Comparison of ENCODE assay signal across 8 cellular contexts in the genomic region with DNA sequence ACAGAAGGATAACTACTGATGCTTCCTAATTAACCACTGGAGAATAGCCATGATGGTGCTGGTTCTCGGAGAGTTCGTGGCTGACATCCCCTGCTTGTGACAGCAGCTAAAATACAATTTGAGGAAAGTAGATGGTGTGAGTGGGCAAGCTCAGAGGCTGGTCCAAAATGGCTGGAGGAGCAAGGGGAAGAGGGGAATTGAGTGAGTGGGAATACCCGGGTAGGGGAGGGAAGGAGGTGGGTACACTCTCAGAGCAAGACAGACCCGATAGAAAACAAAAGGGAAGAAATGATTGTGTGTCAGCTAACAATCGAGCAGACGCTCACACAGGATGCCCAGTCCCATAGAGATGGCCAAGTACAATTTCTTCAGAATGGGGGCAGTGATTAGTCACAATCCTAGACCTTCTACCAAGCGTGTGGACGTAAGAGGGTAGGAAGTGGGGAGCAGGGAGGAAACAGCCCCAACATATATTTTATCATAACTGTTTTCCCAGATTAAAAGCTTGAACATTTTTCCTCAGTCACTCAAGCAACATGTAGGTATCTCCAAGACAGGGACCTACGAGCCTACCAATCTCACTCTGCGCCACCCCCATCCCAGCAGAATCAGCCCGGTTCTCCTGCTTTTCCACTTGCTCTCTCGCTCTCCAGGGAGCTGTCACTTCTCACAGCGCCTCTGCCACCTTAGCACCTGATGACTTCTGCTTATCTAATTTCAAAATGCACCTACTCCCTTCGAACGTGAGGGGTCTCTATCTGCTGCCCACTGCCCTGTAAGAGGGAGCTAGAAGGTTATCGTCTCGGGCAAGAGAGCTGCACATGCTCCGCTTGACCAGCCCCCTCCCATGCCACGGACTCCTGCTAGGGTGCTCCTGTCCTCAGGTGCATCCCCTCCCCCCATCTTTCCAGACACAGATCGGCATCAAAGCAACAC. TPM values are rescaled to one million over a fixed set of nuclear protein-coding genes. Genes with fewer than 3 reads are reported as not detected.
A peak's percentile ranks its signal among the peaks of the same experiment; 100 is the strongest.
DNase-seq lines count a peak whose midpoint lies in the region; TF ChIP-seq lines count a peak whose summit lies in the region.

No MANE protein-coding gene starts in this region.

- DNase-seq in AG04449 (ENCODE audit: low read depth, low spot score) (no peak), H7 (peak; percentile 34), HuH-7 (ENCODE audit: low spot score) (no peak), NCI-H1436 (lab: John Stamatoyannopoulos, UW) (no peak), COLO668 (lab: John Stamatoyannopoulos, UW; ENCODE audit: unreplicated experiment) (no peak), KG1 (lab: John Stamatoyannopoulos, UW) (no peak)

- CTCF ChIA-PET in AG04449 (lab: Yijun Ruan, JAX), result interaction anchor here (0.9 to 2.2 kb wide), 9 partner anchors 10 to 330 kb away, joined by 3 to 8 read pairs (median 4); no protein-coding TSS in a partner anchor

- H3K9me3 Mint-ChIP-seq in nephron, result no peaks in the 10 kb centered on the region

- H3K27me3 ChIP-seq in H7 (ENCODE audit: control insufficient read depth, insufficient read depth, low read length), result peaks cover 46% of the 10 kb centered on the region

- H3K36me3 ChIP-seq in H7 (replicated peaks; ENCODE audit: control insufficient read depth, insufficient read depth, low read length), result no peaks in the 10 kb centered on the region

- H3K4me1 Mint-ChIP-seq in nephron, result peaks cover 81% of the 10 kb centered on the region

- H3K27ac ChIP-seq in cingulate gyrus (ENCODE audit: low read depth, low read length), result peak overlapping the region; percentile 63

- POLR2A ChIA-PET in AG04449 (lab: Yijun Ruan, JAX), result no interaction called here

- peak overlapping the region; percentile 12 to 49 (median 35) for H3K27ac Mint-ChIP-seq in nephron

- no peak for TF ChIP-seq CTCF in AG04449 (IDR thresholded peaks at IDR 0.05; ENCODE audit: insufficient read depth, low read length, missing control alignments)
- no peak for TF ChIP-seq CTCF in nephron (IDR thresholded peaks at IDR 0.05; ENCODE audit: unreplicated experiment in 3 of 3)

- peaks cover 38% of the 10 kb centered on the region for H3K27me3 Mint-ChIP-seq in nephron (ENCODE audit: low read depth)

- H3K36me3 Mint-ChIP-seq in nephron (ENCODE audit: low read depth), result no peaks in the 10 kb centered on the region

- H3K4me3 ChIP-seq in AG04449 (ENCODE audit: low read depth, low read length) (peak overlapping the region; percentile 63), H7 (ENCODE audit: insufficient read depth, low read depth, low read length) (peak overlapping the region; percentile 57)

- H3K4me3 Mint-ChIP-seq in nephron, result peak overlapping the region; percentile 89 to 95 (median 93)

RNA-seq across cellular contexts. Expression of gene RIPOR2, which starts 26.2 kb away (rescaled TPM):
- 0.22 and 0.31 TPM in 2 replicates for total RNA-seq in H7 (2014; rRNA removed; shearing (Covaris generic))
